19 cellular contexts compared by ENCODE assay signal in the genomic region with DNA sequence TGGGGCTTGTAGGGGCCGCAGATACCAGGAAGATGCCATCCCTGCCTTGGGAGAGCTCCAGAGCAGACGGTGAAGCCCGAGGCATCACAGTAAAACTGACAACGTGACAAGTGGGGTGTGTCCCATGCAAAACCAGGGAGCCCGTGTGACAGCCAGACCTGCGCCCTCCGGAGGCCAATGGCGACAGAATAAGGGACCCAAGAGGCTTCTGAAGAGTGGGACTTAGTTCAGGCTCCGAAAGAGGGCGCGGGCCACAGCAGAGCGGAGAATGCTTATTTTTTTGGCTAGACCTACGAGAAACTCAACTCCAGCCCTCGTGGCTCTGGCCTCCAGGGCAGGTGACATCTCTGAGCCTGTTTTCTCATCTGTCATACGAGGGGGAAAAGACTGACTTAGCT.
"Had no signal": no experiment of that assay in that cellular context is flagged by ENCODE, and none has a peak within 500 bp of the region (broad histone marks: within the 10 kb centered on the region; RNA-seq: fewer than 3 reads in every experiment).

No MANE protein-coding gene starts in this region.

- H3K4me3 Mint-ChIP-seq: activated CD4-positive, alpha-beta T cell treated with anti-CD3 and anti-CD28 coated beads, Interleukin-2, amount 10 ng/mL, durations not matched to agents 7 days and 5 days; activated naive CD8-positive, alpha-beta T cell; central memory CD8-positive, alpha-beta T cell; natural killer cell treated with Interleukin-12 subunit alpha and Interleukin-12 subunit beta and Interleukin-15 and Interleukin-18, amount 100 ng/mL, for 72 hours; stimulated activated naive B cell treated with anti-CD40 and anti-IgM and Interleukin-4, amounts not matched to agents 10 μg/mL and 1 μg/mL and 100 μg/mL, for 72 hours had no signal

- H3K9me3 ChIP-seq: heart left ventricle, right atrium auricular region had no signal

- DNase-seq: activated CD4-positive, alpha-beta T cell treated with anti-CD3 and anti-CD28 coated beads, Interleukin-2, amount 10 ng/mL, durations not matched to agents 7 days and 5 days; activated CD8-positive, alpha-beta memory T cell treated with anti-CD3 and anti-CD28 coated beads, Interleukin-2, amount 50 U/mL, for 48 hours; activated gamma-delta T cell treated with Interleukin-2 at 50 U/mL for 16 hours; amygdala; brain microvascular endothelial cell; effector CD8-positive, alpha-beta T cell; foreskin fibroblast; mesenchymal stem cell; stimulated activated CD4-positive, alpha-beta T cell treated with anti-CD3 and anti-CD28 coated beads, Interleukin-15, amount 100 ng/mL, for 24 hours; stimulated activated CD4-positive, alpha-beta T cell treated with anti-CD3 and anti-CD28 coated beads, Interleukin-4, amount 100 ng/mL, for 1 hour; stimulated activated naive B cell treated with anti-CD40 and anti-IgM and Interleukin-4, amounts not matched to agents 10 μg/mL and 1 μg/mL and 100 μg/mL, for 72 hours; trophoblast cell had no signal

- ATAC-seq: heart left ventricle; left lobe of liver; natural killer cell treated with Interleukin-12 subunit alpha and Interleukin-12 subunit beta and Interleukin-15 and Interleukin-18, amount 100 ng/mL, for 72 hours; stimulated activated naive B cell treated with anti-CD40 and anti-IgM and Interleukin-4, amounts not matched to agents 10 μg/mL and 1 μg/mL and 100 μg/mL, for 72 hours had no signal

- H3K27ac ChIP-seq: brain microvascular endothelial cell, heart left ventricle, right atrium auricular region had no signal

- H3K27me3 ChIP-seq: brain microvascular endothelial cell, heart left ventricle, right atrium auricular region had no signal

- H3K27ac Mint-ChIP-seq: activated CD4-positive, alpha-beta T cell treated with anti-CD3 and anti-CD28 coated beads, Interleukin-2, amount 10 ng/mL, durations not matched to agents 7 days and 5 days; activated naive CD8-positive, alpha-beta T cell; natural killer cell treated with Interleukin-12 subunit alpha and Interleukin-12 subunit beta and Interleukin-15 and Interleukin-18, amount 100 ng/mL, for 72 hours; stimulated activated naive B cell treated with anti-CD40 and anti-IgM and Interleukin-4, amounts not matched to agents 10 μg/mL and 1 μg/mL and 100 μg/mL, for 72 hours had no signal

- H3K9me3 Mint-ChIP-seq: activated CD4-positive, alpha-beta T cell treated with anti-CD3 and anti-CD28 coated beads, Interleukin-2, amount 10 ng/mL, durations not matched to agents 7 days and 5 days; central memory CD8-positive, alpha-beta T cell; natural killer cell treated with Interleukin-12 subunit alpha and Interleukin-12 subunit beta and Interleukin-15 and Interleukin-18, amount 100 ng/mL, for 72 hours; stimulated activated naive B cell treated with anti-CD40 and anti-IgM and Interleukin-4, amounts not matched to agents 10 μg/mL and 1 μg/mL and 100 μg/mL, for 72 hours had no signal

- H3K4me1 Mint-ChIP-seq: activated CD4-positive, alpha-beta T cell treated with anti-CD3 and anti-CD28 coated beads, Interleukin-2, amount 10 ng/mL, durations not matched to agents 7 days and 5 days; central memory CD8-positive, alpha-beta T cell had no signal

- H3K4me3 ChIP-seq: heart left ventricle, right atrium auricular region, skin epidermis had no signal

- H3K36me3 Mint-ChIP-seq: activated naive CD8-positive, alpha-beta T cell; natural killer cell treated with Interleukin-12 subunit alpha and Interleukin-12 subunit beta and Interleukin-15 and Interleukin-18, amount 100 ng/mL, for 72 hours had no signal

- H3K27me3 Mint-ChIP-seq: activated CD4-positive, alpha-beta T cell treated with anti-CD3 and anti-CD28 coated beads, Interleukin-2, amount 10 ng/mL, durations not matched to agents 7 days and 5 days; activated naive CD8-positive, alpha-beta T cell; central memory CD8-positive, alpha-beta T cell; natural killer cell treated with Interleukin-12 subunit alpha and Interleukin-12 subunit beta and Interleukin-15 and Interleukin-18, amount 100 ng/mL, for 72 hours; stimulated activated naive B cell treated with anti-CD40 and anti-IgM and Interleukin-4, amounts not matched to agents 10 μg/mL and 1 μg/mL and 100 μg/mL, for 72 hours had no signal

- H3K4me1 ChIP-seq: right atrium auricular region had no signal
